Comparison of ENCODE assay signal across 8 cellular contexts in genomic region chr15:75451674-75452363, GRCh38. TPM values are rescaled to one million over a fixed set of nuclear protein-coding genes. Genes with fewer than 3 reads are reported as not detected.
DNase-seq lines count a peak whose midpoint lies in the region; ATAC-seq and TF ChIP-seq lines count a peak whose summit lies in the region.

TSS of gene SIN3A (minus strand) at chr15:75451690. CDS start at chr15:75430375, 21,315 bp downstream.

- no TSS peak for BruUV-seq in A673 (replicated peaks; lab: Mats Ljungman, UMichigan)

- no peaks in the 10 kb centered on the region for H3K9me3 ChIP-seq in A673 (ENCODE audit: low read depth, low read length, poor library complexity, severe bottlenecking)
- no peaks in the 10 kb centered on the region for H3K9me3 ChIP-seq in smooth muscle cell (replicated peaks; ENCODE audit: low read depth)

- H3K4me1 Mint-ChIP-seq in WTC11: peaks cover 24% of the 10 kb centered on the region

- intact Hi-C loops in A673 (cut with micrococcal nuclease; ENCODE audit: unreplicated experiment): loop anchor here (5.0 kb wide), 3 partner anchors 145 to 190 kb away; partner anchors contain the start of genes IMP3 and SNUPN

- ATAC-seq in GM18907 (IDR thresholded peaks at IDR 0.05; ENCODE audit: unreplicated experiment) (peak; percentile 45), HG03175 (IDR thresholded peaks at IDR 0.05; ENCODE audit: unreplicated experiment) (peak; percentile 38), WTC11 (peak; percentile 63)

- CTCF ChIA-PET in A673 (lab: Charles Lee) (interaction anchor here (0.6 to 4.4 kb wide), 4 partner anchors 57 to 577 kb away, joined by 4 to 21 read pairs (median 4); partner anchors contain the start of gene MAN2C1), WTC11 (lab: Charles Lee) (interaction anchor here (0.5 to 5.4 kb wide), 24 partner anchors 9 to 1457 kb away, joined by 3 to 38 read pairs (median 4); partner anchors contain the start of genes IMP3, MAN2C1, PML and PTPN9)

- peak within 1 kb of the TSS; percentile 95 for H3K4me3 Mint-ChIP-seq in WTC11

- peak within 1 kb of the TSS; percentile 94 for H3K9ac ChIP-seq in smooth muscle cell (ENCODE audit: low read depth)

- H3K27me3 ChIP-seq in A673 (replicated peaks; ENCODE audit: insufficient read depth, low read depth, low read length, poor library complexity): no peaks in the 10 kb centered on the region
- H3K27me3 ChIP-seq in smooth muscle cell (ENCODE audit: low read depth): no peaks in the 10 kb centered on the region

- POLR2A ChIA-PET in A673 (lab: Charles Lee; ENCODE audit: low non-redundant PET): interaction anchor here (0.6 to 0.7 kb wide), 4 partner anchors 8 to 494 kb away, joined by 11 to 25 read pairs (median 15); no protein-coding TSS in a partner anchor
- POLR2A ChIA-PET in WTC11 (lab: Charles Lee): interaction anchor here (0.6 to 6.0 kb wide), 14 partner anchors 10 to 1867 kb away, joined by 3 to 76 read pairs (median 5); partner anchors contain the start of genes IMP3, MAN2C1, PTPN9 and SNUPN

- H4K20me1 ChIP-seq in smooth muscle cell (ENCODE audit: low read depth): peaks cover 50% of the 10 kb centered on the region

- peak within 1 kb of the TSS; percentile 100 for H3K27ac Mint-ChIP-seq in WTC11

- H3K27me3 Mint-ChIP-seq in WTC11 (ENCODE audit: low read depth): no peaks in the 10 kb centered on the region

- DNase-seq in A673 (ENCODE audit: low spot score): peak; percentile 100
- DNase-seq in NCI-H226: peak; percentile 100
- DNase-seq in WTC11 (ENCODE audit: low spot score): peak; percentile 100
- peak; percentile 100 for DNase-seq in cardiac fibroblast (ENCODE audit: low read depth in 2 of 2)
- DNase-seq in iPS-NIHi7 (ENCODE audit: extremely low spot score): peak; percentile 75
- peak; percentile 99 for DNase-seq in smooth muscle cell (lab: John Stamatoyannopoulos, UW; ENCODE audit: unreplicated experiment)

- under 1% methylated on average over 31 of the region's 39 CpGs for whole genome bisulfite sequencing in smooth muscle cell (ENCODE audit: low lambda C conversion rate)

- H3K36me3 ChIP-seq in A673 (ENCODE audit: insufficient read depth, low read length, poor library complexity, severe bottlenecking) (peaks cover 7% of the 10 kb centered on the region), smooth muscle cell (ENCODE audit: low read depth) (no peaks in the 10 kb centered on the region)

- TF ChIP-seq CTCF in A673 (conservative IDR thresholded peaks at IDR 0.05; ENCODE audit: low read depth, low read length) (no peak), WTC11 (IDR thresholded peaks at IDR 0.05) (no peak), cardiac fibroblast (IDR thresholded peaks at IDR 0.05; ENCODE audit: low read depth, low read length) (no peak), smooth muscle cell (IDR thresholded peaks at IDR 0.05; ENCODE audit: borderline replicate concordance, insufficient read depth, poor library complexity, severe bottlenecking) (no peak)

- peaks cover 26% of the 10 kb centered on the region for H3F3A ChIP-seq in smooth muscle cell (ENCODE audit: low read depth)

- H3K4me1 ChIP-seq in A673 (ENCODE audit: insufficient read depth, low read length, poor library complexity, severe bottlenecking) (peaks cover 9% of the 10 kb centered on the region), smooth muscle cell (ENCODE audit: low read depth) (peaks cover 7% of the 10 kb centered on the region)

- H3K4me3 ChIP-seq in A673 (ENCODE audit: low read depth, low read length, poor library complexity, severe bottlenecking): peak within 1 kb of the TSS; percentile 81
- peak within 1 kb of the TSS; percentile 96 to 98 for H3K4me3 ChIP-seq in cardiac fibroblast (replicated peaks in 1 of 2; ENCODE audit: low read depth in 2 of 2, low read length in 2 of 2)
- peak within 1 kb of the TSS; percentile 94 for H3K4me3 ChIP-seq in smooth muscle cell

- H3K79me2 ChIP-seq in smooth muscle cell (ENCODE audit: low read depth): peaks cover 32% of the 10 kb centered on the region

- H3K27ac ChIP-seq in A673 (ENCODE audit: low read depth, low read length, poor library complexity, severe bottlenecking) (peak within 1 kb of the TSS; percentile 93), smooth muscle cell (ENCODE audit: low read depth) (peak within 1 kb of the TSS; percentile 97)

- no peak within 1 kb of the TSS for H2AFZ ChIP-seq in smooth muscle cell (ENCODE audit: low read depth)

- H3K9me3 Mint-ChIP-seq in WTC11: no peaks in the 10 kb centered on the region

- H3K36me3 Mint-ChIP-seq in WTC11: peaks cover 3% of the 10 kb centered on the region; the same call in 1 of the 2 replicates

- H3K4me2 ChIP-seq in smooth muscle cell: peak within 1 kb of the TSS; percentile 96

TF ChIP-seq in WTC11, 78 proteins besides CTCF, POLR2A, EP300 and RAD21 (continues in another document):
- TF ChIP-seq MYBL2 (CRISPR knock-in tag; IDR thresholded peaks at IDR 0.05) (no peak), FOXP1 (CRISPR knock-in tag; IDR thresholded peaks at IDR 0.05; ENCODE audit: borderline replicate concordance) (no peak), NFYB (CRISPR knock-in tag; conservative IDR thresholded peaks at IDR 0.05; ENCODE audit: low read depth) (peak; percentile 79), EMX1 (CRISPR knock-in tag; IDR thresholded peaks at IDR 0.05) (no peak), JUN (CRISPR knock-in tag; IDR thresholded peaks at IDR 0.05) (no peak), ZNF138 (CRISPR knock-in tag; conservative IDR thresholded peaks at IDR 0.05) (no peak), JAZF1 (CRISPR knock-in tag; IDR thresholded peaks at IDR 0.05) (no peak), MXD4 (CRISPR knock-in tag; IDR thresholded peaks at IDR 0.05; ENCODE audit: borderline replicate concordance) (no peak), IRF1 (CRISPR knock-in tag; IDR thresholded peaks at IDR 0.05) (no peak), AR (CRISPR knock-in tag; IDR thresholded peaks at IDR 0.05) (no peak), ETV6 (CRISPR knock-in tag; IDR thresholded peaks at IDR 0.05) (no peak; the same call in 1 of the 2 replicates), SP1 (CRISPR knock-in tag; conservative IDR thresholded peaks at IDR 0.05) (peak; percentile 92), ZNF423 (CRISPR knock-in tag; IDR thresholded peaks at IDR 0.05) (no peak), NFATC4 (CRISPR knock-in tag; IDR thresholded peaks at IDR 0.05) (no peak)
- TF ChIP-seq, protein P1, sequence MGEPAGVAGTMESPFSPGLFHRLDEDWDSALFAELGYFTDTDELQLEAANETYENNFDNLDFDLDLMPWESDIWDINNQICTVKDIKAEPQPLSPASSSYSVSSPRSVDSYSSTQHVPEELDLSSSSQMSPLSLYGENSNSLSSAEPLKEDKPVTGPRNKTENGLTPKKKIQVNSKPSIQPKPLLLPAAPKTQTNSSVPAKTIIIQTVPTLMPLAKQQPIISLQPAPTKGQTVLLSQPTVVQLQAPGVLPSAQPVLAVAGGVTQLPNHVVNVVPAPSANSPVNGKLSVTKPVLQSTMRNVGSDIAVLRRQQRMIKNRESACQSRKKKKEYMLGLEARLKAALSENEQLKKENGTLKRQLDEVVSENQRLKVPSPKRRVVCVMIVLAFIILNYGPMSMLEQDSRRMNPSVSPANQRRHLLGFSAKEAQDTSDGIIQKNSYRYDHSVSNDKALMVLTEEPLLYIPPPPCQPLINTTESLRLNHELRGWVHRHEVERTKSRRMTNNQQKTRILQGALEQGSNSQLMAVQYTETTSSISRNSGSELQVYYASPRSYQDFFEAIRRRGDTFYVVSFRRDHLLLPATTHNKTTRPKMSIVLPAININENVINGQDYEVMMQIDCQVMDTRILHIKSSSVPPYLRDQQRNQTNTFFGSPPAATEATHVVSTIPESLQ (CRISPR knock-in tag; IDR thresholded peaks at IDR 0.05): no peak
- TF ChIP-seq, protein P2, sequence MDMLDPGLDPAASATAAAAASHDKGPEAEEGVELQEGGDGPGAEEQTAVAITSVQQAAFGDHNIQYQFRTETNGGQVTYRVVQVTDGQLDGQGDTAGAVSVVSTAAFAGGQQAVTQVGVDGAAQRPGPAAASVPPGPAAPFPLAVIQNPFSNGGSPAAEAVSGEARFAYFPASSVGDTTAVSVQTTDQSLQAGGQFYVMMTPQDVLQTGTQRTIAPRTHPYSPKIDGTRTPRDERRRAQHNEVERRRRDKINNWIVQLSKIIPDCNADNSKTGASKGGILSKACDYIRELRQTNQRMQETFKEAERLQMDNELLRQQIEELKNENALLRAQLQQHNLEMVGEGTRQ (CRISPR knock-in tag; IDR thresholded peaks at IDR 0.05): no peak

RNA-seq across cellular contexts. Expression of gene SIN3A, which starts in this region (rescaled TPM):
- total RNA-seq in A673 (2021) (74.7 and 86.3 TPM in 2 replicates), WTC11 (2021) (107 to 113 TPM (median 110 TPM) in 3 replicates), smooth muscle cell (25.5 and 40.7 TPM in 2 replicates)
- polyA plus RNA-seq in smooth muscle cell: 12.0 and 12.2 TPM in 2 replicates

Comparison
In these comparisons a context has a peak if more than half of its experiments do, and no peak if none do; other contexts are left out.
1. Peak in every context shown above with its lines: DNase-seq, ATAC-seq, H3K4me3 ChIP-seq and H3K27ac ChIP-seq.